Comparison of ENCODE assay signal across 3 cellular contexts in genomic region chr12:25808604-25809003, GRCh38.
TF ChIP-seq lines count a peak whose summit lies in the region.

No MANE protein-coding gene starts in this region.

TF ChIP-seq in HEK293, 187 proteins besides CTCF, POLR2A, EP300 and RAD21:
- TF ChIP-seq ZNF580 (tag by site-specific recombination; IDR thresholded peaks at IDR 0.05) (0 out of 2 replicates have a peak, but pooled peaks have one; percentile 32), ZNF146 (tag by site-specific recombination; IDR thresholded peaks at IDR 0.05) (peak; percentile 88), ZNF629 (tag by site-specific recombination; IDR thresholded peaks at IDR 0.05) (no peak)

TF ChIP-seq in K562, 482 proteins besides CTCF, POLR2A, EP300 and RAD21:
- no peak for TF ChIP-seq RBM17 (IDR thresholded peaks at IDR 0.05; ENCODE audit: borderline replicate concordance, low read depth, low read length)
- TF ChIP-seq TAF1 (IDR thresholded peaks at IDR 0.05; ENCODE audit: control insufficient read depth, extremely low read depth, insufficient read depth, low read length, severe bottlenecking), result no peak
- TF ChIP-seq ZNF146 (CRISPR knock-in tag; IDR thresholded peaks at IDR 0.05; ENCODE audit: unreplicated experiment), result peak; percentile 66

TF ChIP-seq in H1, 55 proteins besides CTCF, POLR2A, EP300 and RAD21:
- TF ChIP-seq KDM5A (IDR thresholded peaks at IDR 0.05; ENCODE audit: low read length) (no peak), KDM1A (IDR thresholded peaks at IDR 0.05; ENCODE audit: borderline replicate concordance, low read length) (0 out of 2 replicates have a peak, but pooled peaks have one; percentile 47)
